8 cellular contexts compared by ENCODE assay signal in genomic region chr5:7886849-7887460, GRCh38. TPM values are rescaled to one million over a fixed set of nuclear protein-coding genes. Genes with fewer than 3 reads are reported as not detected.
DNase-seq lines count a peak whose midpoint lies in the region; ATAC-seq, FAIRE-seq and TF ChIP-seq lines count a peak whose summit lies in the region.

No MANE protein-coding gene starts in this region.

- H3K27me3 Mint-ChIP-seq in Calu3 (ENCODE audit: unreplicated experiment): no peaks in the 10 kb centered on the region

- WGBS in adrenal gland, 4 donors: 64 to 72% (median 70%) methylated on average over 7 of the region's 7 CpGs

- H3K4me1 ChIP-seq in adrenal gland (replicated peaks in 1 of 2): no peaks in the 10 kb centered on the region
- H3K4me1 ChIP-seq in kidney (ENCODE audit: control insufficient read depth in 1 of 2, insufficient read depth in 1 of 2, low read depth in 1 of 2, low read length in 2 of 2): no peaks in the 10 kb centered on the region
- H3K4me1 ChIP-seq in uterus: no peaks in the 10 kb centered on the region

- BruUV-seq in Calu3 (replicated peaks; lab: Mats Ljungman, UMichigan): no TSS peak

- no peak overlapping the region for H3K27ac Mint-ChIP-seq in Calu3 (ENCODE audit: unreplicated experiment)

- H3K27me3 ChIP-seq in adrenal gland (no peaks in the 10 kb centered on the region), uterus (no peaks in the 10 kb centered on the region)

- no peak overlapping the region for H3K4me3 Mint-ChIP-seq in Calu3 (ENCODE audit: low read depth, unreplicated experiment)

- H3K4me1 Mint-ChIP-seq in Calu3 (ENCODE audit: low read depth, unreplicated experiment): no peaks in the 10 kb centered on the region

- no peak overlapping the region for H3K9ac ChIP-seq in kidney (ENCODE audit: low read length in 2 of 2)

- intact Hi-C loops in Calu3 (cut with micrococcal nuclease; ENCODE audit: unreplicated experiment): no loop called here
- intact Hi-C loops in adrenal gland (cut with DNase I): no loop called here
- intact Hi-C loops in kidney (cut with DNase I): no loop called here
- intact Hi-C loops in uterus (cut with DNase I; ENCODE audit: low total_unique reads): no loop called here

- DNase-seq in Calu3 (no peak), NCI-H187 (lab: John Stamatoyannopoulos, UW) (peak; percentile 29 to 74), adrenal gland (no peak), kidney (no peak), uterus (no peak), ureter (ENCODE audit: low spot score) (no peak)

- peak; percentile 69 for ATAC-seq in GM21576 (IDR thresholded peaks at IDR 0.05; ENCODE audit: unreplicated experiment)
- ATAC-seq in HG03095 (IDR thresholded peaks at IDR 0.05; ENCODE audit: unreplicated experiment): no peak

- TF ChIP-seq POLR2A in adrenal gland (IDR thresholded peaks at IDR 0.05): no peak
- TF ChIP-seq POLR2A in uterus (IDR thresholded peaks at IDR 0.05): no peak

- FAIRE-seq in kidney (lab: Jason Lieb, UNC): peak; percentile 25

- H3K36me3 Mint-ChIP-seq in Calu3 (ENCODE audit: insufficient read depth, unreplicated experiment): peaks cover 27% of the 10 kb centered on the region

- H3K4me3 ChIP-seq in adrenal gland (no peak overlapping the region), kidney (ENCODE audit: low read length in 2 of 2) (no peak overlapping the region), uterus (no peak overlapping the region)

- H3K9me3 Mint-ChIP-seq in Calu3 (ENCODE audit: low read depth, unreplicated experiment): no peaks in the 10 kb centered on the region

- H3K27ac ChIP-seq in adrenal gland (no peak overlapping the region), kidney (ENCODE audit: low read depth in 2 of 2, low read length in 2 of 2) (no peak overlapping the region), uterus (no peak overlapping the region)

- CTCF ChIA-PET in Calu3 (lab: Charles Lee): interaction anchor here (0.6 to 1.3 kb wide), 2 partner anchors 164 to 570 kb away, joined by 3 read pairs; no protein-coding TSS in a partner anchor

- H3K36me3 ChIP-seq in adrenal gland (replicated peaks in 1 of 2) (peaks cover 0 to 58% of the 10 kb centered on the region in 2 donors), kidney (ENCODE audit: control insufficient read depth in 1 of 2, insufficient read depth in 2 of 2, low read length in 2 of 2) (peaks cover 29 to 30% of the 10 kb centered on the region in 2 donors), uterus (no peaks in the 10 kb centered on the region)

- H3K9me3 ChIP-seq in adrenal gland (replicated peaks in 1 of 3) (no peaks in the 10 kb centered on the region), kidney (ENCODE audit: control insufficient read depth in 1 of 2, low read length in 2 of 2) (no peaks in the 10 kb centered on the region), uterus (no peaks in the 10 kb centered on the region)

- TF ChIP-seq CTCF in Calu3 (IDR thresholded peaks at IDR 0.05; ENCODE audit: unreplicated experiment) (peak; percentile 40), adrenal gland (IDR thresholded peaks at IDR 0.05) (peak; percentile 45 to 61 (median 52)), kidney (IDR thresholded peaks at IDR 0.05; ENCODE audit: borderline replicate concordance, extremely low read depth, insufficient read depth) (peak; percentile 24), uterus (IDR thresholded peaks at IDR 0.05) (peak in 3 of 4 experiments; percentile 12 to 46 (median 43))

RNA-seq across cellular contexts. Expression of gene MTRR, which starts 18.0 kb away (rescaled TPM):
- total RNA-seq in Calu3 (2022): 55.9 and 61.2 TPM in 2 replicates
- total RNA-seq in adrenal gland: 10 to 100 TPM; 27.7 to 66.0 (median 41.3) TPM
- polyA plus RNA-seq in adrenal gland: 10 to 100 TPM in 2 of 3 donors, 1 to 10 TPM in 1; 9.3 to 51.8 (median 22.0) TPM
- total RNA-seq in kidney: 75.8 TPM
- 19.6 TPM for polyA plus RNA-seq in kidney (ENCODE audit: insufficient read depth, low read depth, low replicate concordance)
- total RNA-seq in uterus: 10 to 100 TPM; 18.8 to 51.5 (median 33.2) TPM
- 68.7 TPM for total RNA-seq in ureter

RNA-seq across cellular contexts. Expression of gene FASTKD3, which starts 18.1 kb away (rescaled TPM):
- total RNA-seq in Calu3 (2022) (11.0 and 13.5 TPM in 2 replicates), adrenal gland (10 to 100 TPM in 6 of 8 donors, 1 to 10 TPM in 2; 8.5 to 28.9 (median 16.8) TPM), kidney (11.3 TPM), uterus (10 to 100 TPM in 1 of 4 donors, 1 to 10 TPM in 3; 3.3 to 20.2 (median 8.7) TPM), ureter (7.6 TPM)
- polyA plus RNA-seq in adrenal gland (10 to 100 TPM; 24.7 to 32.0 (median 25.4) TPM), kidney (ENCODE audit: insufficient read depth, low read depth, low replicate concordance) (15.3 TPM)

RNA-seq across cellular contexts. Expression of gene CFAP90, which starts 36.0 kb away (rescaled TPM):
- total RNA-seq in Calu3 (2022): not detected in 2 replicates
- under 1 TPM in 5 of 8 donors, not detected in 3; 0.14 to 0.40 (median 0.38) TPM for total RNA-seq in adrenal gland
- 1 to 10 TPM in 2 of 3 donors, under 1 TPM in 1; 0.57 to 1.3 (median 1.1) TPM for polyA plus RNA-seq in adrenal gland
- 3.6 TPM for total RNA-seq in kidney
- 7.7 TPM for polyA plus RNA-seq in kidney (ENCODE audit: insufficient read depth, low read depth, low replicate concordance)
- 1 to 10 TPM in 1 of 4 donors, under 1 TPM in 1, not detected in 2; 0.88 to 1.7 TPM for total RNA-seq in uterus
- 1.1 TPM for total RNA-seq in ureter

Comparison
In these comparisons a context has a peak if more than half of its experiments do, and no peak if none do; other contexts are left out.
1. DNase-seq: peak in NCI-H187 (2 of 2); none in Calu3 (single experiment), adrenal gland (0 of 7), kidney (single experiment), uterus (0 of 2) and ureter (single experiment).
2. Peak in every context shown above with its lines, with median percentiles within 50 percentile points of each other: CTCF ChIP-seq.